8 cellular contexts compared by ENCODE assay signal in genomic region chr17:47099451-47099986, GRCh38.
DNase-seq lines count a peak whose midpoint lies in the region; ATAC-seq, FAIRE-seq and TF ChIP-seq lines count a peak whose summit lies in the region.

No MANE protein-coding gene starts in this region.

- peak overlapping the region; percentile 84 for H3K4me2 ChIP-seq in A549
- H3K4me2 ChIP-seq in Loucy (ENCODE audit: low read depth, low read length, poor library complexity, severe bottlenecking), result peak overlapping the region; percentile 94

- no peak for DNase-seq in A549 (ENCODE audit: low read depth in 1 of 2, low spot score in 1 of 2)
- peak; percentile 15 for DNase-seq in cerebellar cortex (ENCODE audit: low spot score)
- DNase-seq in naive thymus-derived CD4-positive, alpha-beta T cell, result peak in 2 of 9 donors; percentile 4 to 10
- DNase-seq in A172 (ENCODE audit: low spot score), result no peak
- DNase-seq in GM10248 (ENCODE audit: extremely low spot score), result no peak
- no peak for DNase-seq in NK-92 (lab: John Stamatoyannopoulos, UW; ENCODE audit: unreplicated experiment)

- H3F3A ChIP-seq in Loucy (ENCODE audit: low read depth), result no peaks in the 10 kb centered on the region

- no peak for TF ChIP-seq EP300 in A549 (IDR thresholded peaks at IDR 0.05)

- H3K27me3 ChIP-seq in Loucy (ENCODE audit: insufficient read depth, low read length, poor library complexity, severe bottlenecking), result no peaks in the 10 kb centered on the region
- H3K27me3 ChIP-seq in naive thymus-derived CD4-positive, alpha-beta T cell (ENCODE audit: control insufficient read depth in 2 of 2, insufficient read depth in 2 of 2, low read length in 2 of 2), result no peaks in the 10 kb centered on the region

- peak overlapping the region; percentile 71 to 100 (median 92) for H3K4me3 Mint-ChIP-seq in naive thymus-derived CD4-positive, alpha-beta T cell

- H3K36me3 ChIP-seq in Loucy (ENCODE audit: insufficient read depth, low read length), result no peaks in the 10 kb centered on the region
- H3K36me3 ChIP-seq in naive thymus-derived CD4-positive, alpha-beta T cell (ENCODE audit: control insufficient read depth in 2 of 3, insufficient read depth in 3 of 3, low read length in 3 of 3), result peaks cover 0 to 5% (median 0%) of the 10 kb centered on the region in 3 experiments

- H4K20me1 ChIP-seq in Loucy (ENCODE audit: insufficient read depth, low read length, poor library complexity, severe bottlenecking), result no peaks in the 10 kb centered on the region

- CTCF ChIA-PET in A549 (lab: Yijun Ruan, JAX) (interaction anchor here (0.7 kb wide), 1 partner anchor 21 kb away, joined by 3 read pairs; no protein-coding TSS in a partner anchor), GM10248 (lab: Yijun Ruan, JAX) (no interaction called here)
- CTCF ChIA-PET in naive thymus-derived CD4-positive, alpha-beta T cell (lab: Charles Lee), result no interaction called here

- peaks cover 7 to 38% (median 27%) of the 10 kb centered on the region in 7 donors for H3K4me1 Mint-ChIP-seq in naive thymus-derived CD4-positive, alpha-beta T cell

- H3K27ac Mint-ChIP-seq in naive thymus-derived CD4-positive, alpha-beta T cell, result peak overlapping the region; percentile 62 to 96 (median 90)

- H3K4me3 ChIP-seq in A549 (peak overlapping the region; percentile 90), Loucy (ENCODE audit: low read length, poor library complexity, severe bottlenecking) (peak overlapping the region; percentile 86)
- H3K4me3 ChIP-seq in naive thymus-derived CD4-positive, alpha-beta T cell (ENCODE audit: low read length), result peak overlapping the region; percentile 87

- H3K9me3 Mint-ChIP-seq in naive thymus-derived CD4-positive, alpha-beta T cell, result peaks cover 0 to 2% (median 0%) of the 10 kb centered on the region in 11 donors

- POLR2A ChIA-PET in A549 (lab: Yijun Ruan, JAX), result no interaction called here
- POLR2A ChIA-PET in naive thymus-derived CD4-positive, alpha-beta T cell (lab: Charles Lee), result no interaction called here
- POLR2A ChIA-PET in GM10248 (lab: Yijun Ruan, JAX), result no interaction called here

- no peak for FAIRE-seq in A549 (lab: Jason Lieb, UNC)

- TF ChIP-seq CTCF in A549 (IDR thresholded peaks at IDR 0.05) (no peak), Loucy (conservative IDR thresholded peaks at IDR 0.05; ENCODE audit: low read length) (no peak), GM10248 (IDR thresholded peaks at IDR 0.05; ENCODE audit: control extremely low read depth, extremely low read depth, low read depth, missing control alignments) (no peak)

- 11% methylated on average over 22 of the region's 22 CpGs for WGBS in A549 (ENCODE audit: missing lambda C conversion rate)

- peaks cover 0 to 7% (median 4%) of the 10 kb centered on the region in 5 donors for H3K36me3 Mint-ChIP-seq in naive thymus-derived CD4-positive, alpha-beta T cell

- intact Hi-C loops in naive thymus-derived CD4-positive, alpha-beta T cell (cut with micrococcal nuclease), result no loop called here

- no peak for TF ChIP-seq POLR2A in A549 (IDR thresholded peaks at IDR 0.05; ENCODE audit: low read length)

- H3K9ac ChIP-seq in Loucy (ENCODE audit: low read depth, low read length, poor library complexity, severe bottlenecking), result peak overlapping the region; percentile 73

- ATAC-seq in A549, result no peak
- ATAC-seq in GM19372 (IDR thresholded peaks at IDR 0.05; ENCODE audit: low read depth, unreplicated experiment), result peak; percentile 19
- peak; percentile 12 for ATAC-seq in naive thymus-derived CD4-positive, alpha-beta T cell

- H2AFZ ChIP-seq in Loucy (ENCODE audit: low read length), result peak overlapping the region; percentile 86; the same call in 1 of the 2 replicates

- H3K4me1 ChIP-seq in A549 (peaks cover 13% of the 10 kb centered on the region), Loucy (ENCODE audit: insufficient read depth, low read length, poor library complexity, severe bottlenecking) (peaks cover 13% of the 10 kb centered on the region)
- H3K4me1 ChIP-seq in naive thymus-derived CD4-positive, alpha-beta T cell (ENCODE audit: control insufficient read depth in 2 of 2, insufficient read depth in 2 of 2, low read length in 2 of 2), result peaks cover 6 to 11% of the 10 kb centered on the region in 2 donors

- H3K79me2 ChIP-seq in Loucy (ENCODE audit: insufficient read depth, low read length), result peaks cover 21% of the 10 kb centered on the region

- TF ChIP-seq RAD21 in A549 (conservative IDR thresholded peaks at IDR 0.05 in 1 of 2, IDR thresholded peaks at IDR 0.05 in 1 of 2), result no peak

- H3K27me3 Mint-ChIP-seq in naive thymus-derived CD4-positive, alpha-beta T cell, result peaks cover 0 to 3% (median 0%) of the 10 kb centered on the region in 5 donors

- peak overlapping the region; percentile 89 to 94 for H3K27ac ChIP-seq in A549
- H3K27ac ChIP-seq in naive thymus-derived CD4-positive, alpha-beta T cell (ENCODE audit: low read depth, low read length), result peak overlapping the region; percentile 78

- H3K9me3 ChIP-seq in A549 (no peaks in the 10 kb centered on the region), Loucy (ENCODE audit: insufficient read depth, low read depth, low read length) (no peaks in the 10 kb centered on the region)
- no peaks in the 10 kb centered on the region for H3K9me3 ChIP-seq in naive thymus-derived CD4-positive, alpha-beta T cell (ENCODE audit: control insufficient read depth in 2 of 3, low read length in 3 of 3)

- H3K9me2 ChIP-seq in Loucy (replicated peaks; ENCODE audit: low read depth, low read length), result no peaks in the 10 kb centered on the region

TF ChIP-seq in A549, 52 proteins besides CTCF, POLR2A, EP300 and RAD21:
- no peak for TF ChIP-seq PHF8 (IDR thresholded peaks at IDR 0.05; ENCODE audit: borderline replicate concordance, low read depth)
- no peak for TF ChIP-seq REST (IDR thresholded peaks at IDR 0.05)
- no peak for TF ChIP-seq ZC3H11A (IDR thresholded peaks at IDR 0.05)
- TF ChIP-seq EHF (CRISPR knock-in tag; IDR thresholded peaks at IDR 0.05), result no peak
- no peak for TF ChIP-seq FOSB (CRISPR knock-in tag; IDR thresholded peaks at IDR 0.05)
- no peak for TF ChIP-seq KDM1A (IDR thresholded peaks at IDR 0.05; ENCODE audit: low read depth)
- TF ChIP-seq JUNB (IDR thresholded peaks at IDR 0.05), result no peak
- no peak for TF ChIP-seq RNF2 (IDR thresholded peaks at IDR 0.05; ENCODE audit: borderline replicate concordance, low read depth)
- TF ChIP-seq FOSL2 (IDR thresholded peaks at IDR 0.05), result no peak
- no peak for TF ChIP-seq FOSL2 (CRISPR knock-in tag; IDR thresholded peaks at IDR 0.05)
- TF ChIP-seq HOXA7 (CRISPR knock-in tag; IDR thresholded peaks at IDR 0.05), result no peak
- no peak for TF ChIP-seq E2F6 (IDR thresholded peaks at IDR 0.05; ENCODE audit: borderline replicate concordance, low read depth)
- TF ChIP-seq POLR2AphosphoS2 (conservative IDR thresholded peaks at IDR 0.05; ENCODE audit: low read length), result no peak
- TF ChIP-seq TFCP2L1 (CRISPR knock-in tag; IDR thresholded peaks at IDR 0.05), result no peak
- no peak for TF ChIP-seq CBX8 (IDR thresholded peaks at IDR 0.05)
- TF ChIP-seq PBX3 (IDR thresholded peaks at IDR 0.05), result no peak

Comparison
In these comparisons a context has a peak if more than half of its experiments do, and no peak if none do; other contexts are left out.
1. ATAC-seq: peak in GM19372 (single experiment) and naive thymus-derived CD4-positive, alpha-beta T cell (single experiment); none in A549 (0 of 2).
2. Peak in every context shown above with its lines, with median percentiles within 50 percentile points of each other: H3K4me3 ChIP-seq.